ENCODE assay signal across 28 cellular contexts in the genomic region with DNA sequence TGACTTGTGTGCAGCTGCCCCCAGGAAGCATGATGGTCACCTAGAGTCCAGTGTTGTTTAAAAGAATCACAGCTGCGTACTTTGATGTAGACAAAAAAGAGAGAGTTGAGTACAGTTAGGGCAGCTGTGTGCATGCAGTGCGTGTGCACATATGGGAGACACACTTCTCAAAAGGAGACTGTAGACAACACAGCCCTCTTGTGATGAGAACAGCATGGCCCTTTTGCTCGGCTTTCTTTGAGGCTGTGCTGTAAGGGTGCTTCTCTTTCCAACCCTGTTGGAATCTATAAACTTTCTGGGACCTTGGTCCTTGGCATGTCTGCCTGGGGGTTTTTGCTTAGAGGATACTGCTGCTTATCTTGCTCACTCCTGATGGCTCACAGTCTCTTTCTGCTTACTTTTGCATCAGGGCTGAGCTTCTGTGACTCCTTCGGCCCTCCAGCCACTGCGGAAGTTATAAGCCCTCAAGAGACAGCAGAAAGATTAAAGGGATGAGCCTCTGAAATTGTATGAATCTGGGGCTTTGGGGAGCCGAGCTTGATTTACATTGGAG.
DNase-seq lines count a peak whose midpoint lies in the region; ATAC-seq and TF ChIP-seq lines count a peak whose summit lies in the region.
"Had no signal": no experiment of that assay in that cellular context is flagged by ENCODE, and none has a peak within 500 bp of the region (broad histone marks: within the 10 kb centered on the region; RNA-seq: fewer than 3 reads in every experiment).

No MANE protein-coding gene starts in this region.

- no peaks in the 10 kb centered on the region for H3K36me3 ChIP-seq in neural progenitor cell
- H3K36me3 ChIP-seq: BLaER1 treated with 17β-estradiol and CSF1 and Interleukin-3, amounts not matched to agents 10 nM and 100 nM; left lung; prostate gland had no signal

- no peaks in the 10 kb centered on the region for H3K27me3 ChIP-seq in neural progenitor cell
- H3K27me3 ChIP-seq: BLaER1 treated with 17β-estradiol and CSF1 and Interleukin-3, amounts not matched to agents 10 nM and 100 nM; left lung had no signal

- H3K4me3 Mint-ChIP-seq in HFFc6 (no peak overlapping the region; the same call in 1 of the 2 replicates), neural progenitor cell (no peak overlapping the region)
- H3K4me3 Mint-ChIP-seq: activated CD4-positive, alpha-beta T cell treated with anti-CD3 and anti-CD28 coated beads, Interleukin-2, amount 10 ng/mL, durations not matched to agents 7 days and 5 days; activated T-cell treated with anti-CD3 and anti-CD28 coated beads, Interleukin-2, amount 50 U/mL, for 24 hours; central memory CD8-positive, alpha-beta T cell; naive thymus-derived CD4-positive, alpha-beta T cell; stimulated activated naive B cell treated with anti-CD40 and anti-IgM and Interleukin-4, amounts not matched to agents 10 μg/mL and 1 μg/mL and 100 μg/mL, for 72 hours; type B pancreatic cell; WTC11 had no signal

- H3K4me3 ChIP-seq in AG10803 (ENCODE audit: low read length), result no peak overlapping the region
- H3K4me3 ChIP-seq in fibroblast of villous mesenchyme (ENCODE audit: low read depth, low read length), result no peak overlapping the region
- no peak overlapping the region for H3K4me3 ChIP-seq in neural progenitor cell
- H3K4me3 ChIP-seq: BLaER1 treated with 17β-estradiol and CSF1 and Interleukin-3, amounts not matched to agents 10 nM and 100 nM; left lung; prostate gland had no signal

- H3K9ac ChIP-seq in neural progenitor cell, result no peak overlapping the region
- H3K9ac ChIP-seq: BLaER1 treated with 17β-estradiol and CSF1 and Interleukin-3, amounts not matched to agents 10 nM and 100 nM had no signal

- H3K36me3 Mint-ChIP-seq in HFFc6 (ENCODE audit: low read depth) (no peaks in the 10 kb centered on the region), neural progenitor cell (no peaks in the 10 kb centered on the region)
- H3K36me3 Mint-ChIP-seq: stimulated activated naive B cell treated with anti-CD40 and anti-IgM and Interleukin-4, amounts not matched to agents 10 μg/mL and 1 μg/mL and 100 μg/mL, for 72 hours; type B pancreatic cell; WTC11 had no signal

- peak overlapping the region; percentile 32 for H2AFZ ChIP-seq in neural progenitor cell (replicated peaks)

- H3K9me3 ChIP-seq in neural progenitor cell (ENCODE audit: low read depth), result no peaks in the 10 kb centered on the region
- H3K9me3 ChIP-seq: BLaER1 treated with 17β-estradiol and CSF1 and Interleukin-3, amounts not matched to agents 10 nM and 100 nM; left lung; prostate gland had no signal

- peaks cover 58% of the 10 kb centered on the region for H3K4me1 Mint-ChIP-seq in HFFc6 (ENCODE audit: low read depth)
- H3K4me1 Mint-ChIP-seq in neural progenitor cell, result peaks cover 6% of the 10 kb centered on the region
- H3K4me1 Mint-ChIP-seq: activated CD4-positive, alpha-beta T cell treated with anti-CD3 and anti-CD28 coated beads, Interleukin-2, amount 10 ng/mL, durations not matched to agents 7 days and 5 days; central memory CD8-positive, alpha-beta T cell had no signal

- peak; percentile 38 for DNase-seq in AG10803 (ENCODE audit: low read depth)
- peak; percentile 13 for DNase-seq in HFFc6
- peak; percentile 32 for DNase-seq in fibroblast of villous mesenchyme (ENCODE audit: low read depth)
- DNase-seq in neural progenitor cell (ENCODE audit: low spot score), result no peak
- no peak for DNase-seq in retina
- no peak for DNase-seq in Kasumi-1 (lab: John Stamatoyannopoulos, UW)
- no peak for DNase-seq in activated CD4-positive, alpha-beta T cell treated with anti-CD3 and anti-CD28 coated beads for 1 hour
- DNase-seq: activated CD4-positive, alpha-beta T cell treated with anti-CD3 and anti-CD28 coated beads, Interleukin-2, amount 10 ng/mL, durations not matched to agents 7 days and 5 days; activated gamma-delta T cell treated with Interleukin-2 at 50 U/mL for 16 hours; activated T-cell treated with anti-CD3 and anti-CD28 coated beads, Interleukin-2, amount 50 U/mL, for 24 hours; DMS79; H7; hypothalamus; KBM-7; left lung; midbrain; naive thymus-derived CD4-positive, alpha-beta T cell; NCI-H1092 treated with DMSO at 0.1 percent for 48 hours; NCI-H187; NCI-H510A treated with DMSO at 0.1 percent for 48 hours; occipital lobe; stimulated activated naive B cell treated with anti-CD40 and anti-IgM and Interleukin-4, amounts not matched to agents 10 μg/mL and 1 μg/mL and 100 μg/mL, for 72 hours had no signal

- TF ChIP-seq CTCF in AG10803 (conservative IDR thresholded peaks at IDR 0.05; ENCODE audit: low read length) (peak; percentile 23), HFFc6 (IDR thresholded peaks at IDR 0.05) (no peak), fibroblast of villous mesenchyme (IDR thresholded peaks at IDR 0.05; ENCODE audit: insufficient read depth, low read depth, low read length) (no peak), neural progenitor cell (IDR thresholded peaks at IDR 0.05) (no peak)

- H3K4me1 ChIP-seq in neural progenitor cell, result peaks cover 12% of the 10 kb centered on the region
- H3K4me1 ChIP-seq: left lung, prostate gland had no signal

- peak overlapping the region; percentile 69 for H3K27ac Mint-ChIP-seq in HFFc6
- H3K27ac Mint-ChIP-seq in neural progenitor cell, result peak overlapping the region; percentile 60
- H3K27ac Mint-ChIP-seq: activated CD4-positive, alpha-beta T cell treated with anti-CD3 and anti-CD28 coated beads, Interleukin-2, amount 10 ng/mL, durations not matched to agents 7 days and 5 days; activated T-cell treated with anti-CD3 and anti-CD28 coated beads, Interleukin-2, amount 50 U/mL, for 24 hours; naive thymus-derived CD4-positive, alpha-beta T cell; stimulated activated naive B cell treated with anti-CD40 and anti-IgM and Interleukin-4, amounts not matched to agents 10 μg/mL and 1 μg/mL and 100 μg/mL, for 72 hours; type B pancreatic cell; WTC11 had no signal

- no peaks in the 10 kb centered on the region for H3K27me3 Mint-ChIP-seq in HFFc6 (ENCODE audit: insufficient read depth)
- H3K27me3 Mint-ChIP-seq in neural progenitor cell (ENCODE audit: insufficient read depth, low read depth), result peaks cover 2% of the 10 kb centered on the region
- H3K27me3 Mint-ChIP-seq: activated CD4-positive, alpha-beta T cell treated with anti-CD3 and anti-CD28 coated beads, Interleukin-2, amount 10 ng/mL, durations not matched to agents 7 days and 5 days; activated T-cell treated with anti-CD3 and anti-CD28 coated beads, Interleukin-2, amount 50 U/mL, for 24 hours; central memory CD8-positive, alpha-beta T cell; naive thymus-derived CD4-positive, alpha-beta T cell; type B pancreatic cell had no signal

- no peaks in the 10 kb centered on the region for H3K9me3 Mint-ChIP-seq in HFFc6
- H3K9me3 Mint-ChIP-seq in neural progenitor cell, result peaks cover 2% of the 10 kb centered on the region
- H3K9me3 Mint-ChIP-seq: activated T-cell treated with anti-CD3 and anti-CD28 coated beads, Interleukin-2, amount 50 U/mL, for 24 hours; central memory CD8-positive, alpha-beta T cell; naive thymus-derived CD4-positive, alpha-beta T cell; stimulated activated naive B cell treated with anti-CD40 and anti-IgM and Interleukin-4, amounts not matched to agents 10 μg/mL and 1 μg/mL and 100 μg/mL, for 72 hours; type B pancreatic cell had no signal

- no peaks in the 10 kb centered on the region for H3K79me2 ChIP-seq in neural progenitor cell (ENCODE audit: low read depth)

- ATAC-seq in GM21390 (IDR thresholded peaks at IDR 0.05; ENCODE audit: unreplicated experiment), result no peak
- ATAC-seq: left lung; naive thymus-derived CD4-positive, alpha-beta T cell; stimulated activated naive B cell treated with anti-CD40 and anti-IgM and Interleukin-4, amounts not matched to agents 10 μg/mL and 1 μg/mL and 100 μg/mL, for 72 hours; WTC11 had no signal

- H3K4me2 ChIP-seq in neural progenitor cell, result no peak overlapping the region
- H3K4me2 ChIP-seq: BLaER1 treated with 17β-estradiol and CSF1 and Interleukin-3, amounts not matched to agents 10 nM and 100 nM had no signal

- no peaks in the 10 kb centered on the region for H3F3A ChIP-seq in neural progenitor cell (ENCODE audit: low read depth)

- H3K27ac ChIP-seq in neural progenitor cell, result no peak overlapping the region
- H3K27ac ChIP-seq: BLaER1 treated with 17β-estradiol and CSF1 and Interleukin-3, amounts not matched to agents 10 nM and 100 nM; left lung; prostate gland had no signal

- H4K20me1 ChIP-seq in neural progenitor cell (ENCODE audit: low read depth), result no peaks in the 10 kb centered on the region
- H4K20me1 ChIP-seq: BLaER1 treated with 17β-estradiol and CSF1 and Interleukin-3, amounts not matched to agents 10 nM and 100 nM had no signal

Comparison
In these comparisons a context has a peak if more than half of its experiments do, and no peak if none do; other contexts are left out.
1. DNase-seq: peak in AG10803 (single experiment), HFFc6 (single experiment) and fibroblast of villous mesenchyme (single experiment); none in neural progenitor cell (single experiment), retina (single experiment), Kasumi-1 (0 of 2) and activated CD4-positive, alpha-beta T cell treated with anti-CD3 and anti-CD28 coated beads for 1 hour (single experiment).